Comparison of ENCODE assay signal across 8 cellular contexts in genomic region chr18:30280861-30281470, GRCh38.
DNase-seq lines count a peak whose midpoint lies in the region; ATAC-seq and TF ChIP-seq lines count a peak whose summit lies in the region.

No MANE protein-coding gene starts in this region.

- TF ChIP-seq CTCF in DND-41 (IDR thresholded peaks at IDR 0.05; ENCODE audit: borderline replicate concordance, extremely low read depth, low read length, poor library complexity, severe bottlenecking), result peak; percentile 79
- peak; percentile 79 for TF ChIP-seq CTCF in nephron progenitor cell (IDR thresholded peaks at IDR 0.05)

- no peak overlapping the region for H3K27ac Mint-ChIP-seq in nephron progenitor cell

- H3K9me3 Mint-ChIP-seq in nephron progenitor cell, result no peaks in the 10 kb centered on the region

- no peaks in the 10 kb centered on the region for H4K20me1 ChIP-seq in DND-41 (ENCODE audit: insufficient read depth, low read length)

- no peak overlapping the region for H3K27ac ChIP-seq in DND-41 (ENCODE audit: low read length)

- ATAC-seq in DND-41 (ENCODE audit: insufficient read depth, low read depth) (0 out of 3 replicates have a peak, but pooled peaks have one; percentile 39), HG02588 (IDR thresholded peaks at IDR 0.05; ENCODE audit: unreplicated experiment) (peak; percentile 59), HG03439 (IDR thresholded peaks at IDR 0.05; ENCODE audit: unreplicated experiment) (no peak), HG03571 (IDR thresholded peaks at IDR 0.05; ENCODE audit: unreplicated experiment) (no peak)

- H3K79me2 ChIP-seq in DND-41 (ENCODE audit: insufficient read depth, low read length), result no peaks in the 10 kb centered on the region

- DNase-seq in DND-41 (peak; percentile 20), NCI-H748 treated with DMSO at 0.1 percent for 48 hours (lab: John Stamatoyannopoulos, UW) (peak; percentile 32), dedifferentiated amniotic fluid mesenchymal stem cell (ENCODE audit: extremely low spot score) (peak; percentile 70), nephron progenitor cell (peak; percentile 27), HuH-7.5 (ENCODE audit: low spot score) (no peak)

- no peak overlapping the region for H3K4me3 Mint-ChIP-seq in nephron progenitor cell

- no peaks in the 10 kb centered on the region for H3K4me1 ChIP-seq in DND-41 (ENCODE audit: insufficient read depth, low read length)

- H3K4me1 Mint-ChIP-seq in nephron progenitor cell, result peaks cover 10% of the 10 kb centered on the region

- no peaks in the 10 kb centered on the region for H3K27me3 Mint-ChIP-seq in nephron progenitor cell (ENCODE audit: low read depth, poor library complexity)

- H3K9ac ChIP-seq in DND-41 (ENCODE audit: low read depth, low read length), result no peak overlapping the region

- no peak overlapping the region for H3K4me3 ChIP-seq in DND-41 (ENCODE audit: low read depth in 1 of 2, low read length in 2 of 2)

- no peak overlapping the region for H2AFZ ChIP-seq in DND-41 (ENCODE audit: low read depth, low read length)

- no peaks in the 10 kb centered on the region for H3K36me3 Mint-ChIP-seq in nephron progenitor cell (ENCODE audit: low read depth)

- no peaks in the 10 kb centered on the region for H3K9me3 ChIP-seq in DND-41 (ENCODE audit: insufficient read depth, low read length, severe bottlenecking)

- no peaks in the 10 kb centered on the region for H3K36me3 ChIP-seq in DND-41 (ENCODE audit: insufficient read depth, low read length)

- no peaks in the 10 kb centered on the region for H3K27me3 ChIP-seq in DND-41 (ENCODE audit: insufficient read depth, low read length, poor library complexity)

- no peak overlapping the region for H3K4me2 ChIP-seq in DND-41 (ENCODE audit: insufficient read depth, low read length)

Comparison
In these comparisons a context has a peak if more than half of its experiments do, and no peak if none do; other contexts are left out.
1. ATAC-seq: peak in DND-41 (single experiment) and HG02588 (single experiment); none in HG03439 (single experiment) and HG03571 (single experiment).